Comparison of ENCODE assay signal across 8 cellular contexts in the genomic region with DNA sequence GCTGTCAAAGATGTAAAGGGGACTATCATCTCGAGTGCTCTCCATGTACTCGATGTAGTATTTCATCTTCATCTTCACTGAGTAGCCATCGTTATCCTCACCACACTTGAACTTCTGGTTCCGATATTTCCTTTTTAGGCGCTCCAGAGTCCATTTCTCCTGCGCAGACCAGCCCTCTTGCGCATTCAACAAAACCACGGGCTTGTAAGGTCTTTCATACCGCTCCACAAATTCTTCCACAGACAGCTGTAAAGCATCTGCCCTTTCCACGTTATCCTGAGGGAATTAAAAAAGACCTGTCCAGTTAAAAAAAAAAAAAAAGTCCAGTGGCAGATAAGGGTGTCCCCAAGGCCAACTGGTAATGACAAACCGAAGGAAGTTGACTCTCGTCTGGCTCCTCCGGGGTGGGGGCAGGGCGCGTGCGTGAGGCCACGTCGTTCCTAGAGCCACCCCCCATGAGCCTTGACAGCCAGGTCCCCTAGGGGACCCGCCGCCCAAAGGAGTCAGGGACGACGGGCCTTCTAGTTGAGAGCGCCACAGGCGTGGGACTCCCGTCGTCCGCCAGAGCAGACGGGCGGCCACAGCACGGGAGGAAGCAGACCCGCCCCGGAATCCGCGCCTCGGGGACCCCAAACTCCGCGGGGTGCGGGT. TPM values are rescaled to one million over a fixed set of nuclear protein-coding genes. Genes with fewer than 3 reads are reported as not detected.
A peak's percentile ranks its signal among the peaks of the same experiment; 100 is the strongest.
DNase-seq lines count a peak whose midpoint lies in the region; ATAC-seq and TF ChIP-seq lines count a peak whose summit lies in the region.

No MANE protein-coding gene starts in this region.

- no peaks in the 10 kb centered on the region for H3K9me3 Mint-ChIP-seq in CD4-positive, alpha-beta memory T cell

- TF ChIP-seq CTCF in HL-60 (IDR thresholded peaks at IDR 0.05; ENCODE audit: insufficient read depth, low read length) = no peak
- no peak for TF ChIP-seq CTCF in body of pancreas (IDR thresholded peaks at IDR 0.05)

- POLR2A ChIA-PET in CD4-positive, alpha-beta memory T cell (lab: Charles Lee; ENCODE audit: partially characterized antibody) = interaction anchor here (0.6 to 9.5 kb wide), 17 partner anchors 10 to 1233 kb away, joined by 3 to 283 read pairs (median 8); a partner anchor contains a TSS

- ATAC-seq in GM19455 (IDR thresholded peaks at IDR 0.05; ENCODE audit: unreplicated experiment) (peak; percentile 30), body of pancreas (peak; percentile 60)

- H3K4me1 Mint-ChIP-seq in CD4-positive, alpha-beta memory T cell = peaks cover 26 to 76% (median 50%) of the 10 kb centered on the region in 4 donors

- DNase-seq in CD4-positive, alpha-beta memory T cell = peak; percentile 66 to 83 (median 70)
- DNase-seq in HL-60 (ENCODE audit: low read depth in 1 of 2, low spot score in 1 of 2) (peak in 1 of 2 experiments; percentile 81), UCSD-AML1 (lab: John Stamatoyannopoulos, UW; ENCODE audit: unreplicated experiment) (peak; percentile 75), body of pancreas (peak; percentile 84 to 92 (median 90)), iPS-NIHi7 (ENCODE audit: extremely low spot score) (peak; percentile 21), cortex of kidney (lab: John Stamatoyannopoulos, UW) (no peak)
- peak; percentile 53 to 71 (median 66) for DNase-seq in stimulated activated CD4-positive, alpha-beta T cell treated with anti-CD3 and anti-CD28 coated beads, Interleukin-12 subunit alpha, Interleukin-12 subunit beta, amount 100 ng/mL, for 48 hours (ENCODE audit: low read depth in 2 of 3, low spot score in 1 of 3)

- peak overlapping the region; percentile 94 to 98 (median 97) for H3K27ac Mint-ChIP-seq in CD4-positive, alpha-beta memory T cell

- H3K27me3 ChIP-seq in CD4-positive, alpha-beta memory T cell (ENCODE audit: insufficient read depth, low read length) = no peaks in the 10 kb centered on the region
- H3K27me3 ChIP-seq in HL-60 (ENCODE audit: insufficient read depth, poor library complexity, severe bottlenecking) (no peaks in the 10 kb centered on the region), body of pancreas (no peaks in the 10 kb centered on the region)

- peak overlapping the region; percentile 52 to 76 for H3K4me3 ChIP-seq in CD4-positive, alpha-beta memory T cell (ENCODE audit: low read length in 2 of 2)
- peak overlapping the region; percentile 82 for H3K4me3 ChIP-seq in HL-60 (replicated peaks; ENCODE audit: insufficient read depth, low read length)
- peak overlapping the region; percentile 70 to 90 for H3K4me3 ChIP-seq in body of pancreas

- 1 to 2% methylated on average over 20 to 38 of the region's 38 CpGs for WGBS in body of pancreas, 2 donors

- TF ChIP-seq POLR2A in body of pancreas (IDR thresholded peaks at IDR 0.05) = no peak

- H3K4me3 Mint-ChIP-seq in CD4-positive, alpha-beta memory T cell = peak overlapping the region; percentile 93 to 99 (median 96)

- H3K9me3 ChIP-seq in CD4-positive, alpha-beta memory T cell (ENCODE audit: control insufficient read depth in 1 of 2, low read length in 2 of 2) = no peaks in the 10 kb centered on the region
- no peaks in the 10 kb centered on the region for H3K9me3 ChIP-seq in body of pancreas

- H3K27me3 Mint-ChIP-seq in CD4-positive, alpha-beta memory T cell = no peaks in the 10 kb centered on the region

- intact Hi-C loops in CD4-positive, alpha-beta memory T cell (cut with micrococcal nuclease) = loop anchor here (1.0 to 5.0 kb wide), 6 partner anchors 12 to 208 kb away; a partner anchor contains a TSS
- intact Hi-C loops in body of pancreas (cut with DNase I) = no loop called here

- H3K27ac ChIP-seq in CD4-positive, alpha-beta memory T cell (ENCODE audit: low read depth, low read length) = peak overlapping the region; percentile 97
- H3K27ac ChIP-seq in HL-60 (replicated peaks) = peak overlapping the region; percentile 100
- peak overlapping the region; percentile 96 to 100 (median 100) for H3K27ac ChIP-seq in body of pancreas

- H3K36me3 ChIP-seq in CD4-positive, alpha-beta memory T cell (ENCODE audit: insufficient read depth, low read length) = peaks cover 44% of the 10 kb centered on the region
- peaks cover 6 to 19% of the 10 kb centered on the region in 2 donors for H3K36me3 ChIP-seq in body of pancreas (replicated peaks in 1 of 2; ENCODE audit: insufficient read depth in 1 of 2, low read depth in 2 of 2)

- H3K36me3 Mint-ChIP-seq in CD4-positive, alpha-beta memory T cell = peaks cover 21 to 61% of the 10 kb centered on the region in 2 donors

- CTCF ChIA-PET in CD4-positive, alpha-beta memory T cell (lab: Charles Lee; ENCODE audit: partially characterized antibody) = interaction anchor here (0.7 to 6.3 kb wide), 5 partner anchors 11 to 1209 kb away, joined by 3 to 54 read pairs (median 4); a partner anchor contains a TSS

- peaks cover 72% of the 10 kb centered on the region for H3K4me1 ChIP-seq in CD4-positive, alpha-beta memory T cell (ENCODE audit: insufficient read depth, low read length)
- H3K4me1 ChIP-seq in body of pancreas = peaks cover 62% of the 10 kb centered on the region

RNA-seq across cellular contexts. Expression of a gene that starts 0.7 kb away (rescaled TPM):
- 10 to 100 TPM; 59.4 to 62.1 TPM for total RNA-seq in CD4-positive, alpha-beta memory T cell
- polyA plus RNA-seq in CD4-positive, alpha-beta memory T cell = 10 to 100 TPM; 22.1 to 40.7 TPM
- 10 to 100 TPM; 15.2 to 20.0 TPM for total RNA-seq in body of pancreas

RNA-seq across cellular contexts. Expression of a gene that starts 0.9 kb away (rescaled TPM):
- 10 to 100 TPM; 75.5 to 81.4 TPM for total RNA-seq in CD4-positive, alpha-beta memory T cell
- 100 to 1,000 TPM; 134 to 156 TPM for polyA plus RNA-seq in CD4-positive, alpha-beta memory T cell
- total RNA-seq in body of pancreas = 10 to 100 TPM; 25.9 to 44.2 TPM

RNA-seq across cellular contexts. Expression of a gene that starts 11.4 kb away (rescaled TPM):
- total RNA-seq in CD4-positive, alpha-beta memory T cell = 100 to 1,000 TPM; 327 to 330 TPM
- polyA plus RNA-seq in CD4-positive, alpha-beta memory T cell = 100 to 1,000 TPM in 1 of 2 donors, 10 to 100 TPM in 1; 67.6 to 111 TPM
- 100 to 1,000 TPM; 258 to 301 TPM for total RNA-seq in body of pancreas

RNA-seq across cellular contexts. Expression of a gene that starts 12.2 kb away (rescaled TPM):
- 10 to 100 TPM; 32.7 to 37.8 TPM for total RNA-seq in CD4-positive, alpha-beta memory T cell
- polyA plus RNA-seq in CD4-positive, alpha-beta memory T cell = 10 to 100 TPM; 23.1 to 34.7 TPM
- 10 to 100 TPM in 1 of 2 donors, 1 to 10 TPM in 1; 7.6 to 16.6 TPM for total RNA-seq in body of pancreas

RNA-seq across cellular contexts. Expression of a gene that starts 14.9 kb away (rescaled TPM):
- 1 to 10 TPM; 6.3 to 9.2 TPM for total RNA-seq in CD4-positive, alpha-beta memory T cell
- polyA plus RNA-seq in CD4-positive, alpha-beta memory T cell = 10 to 100 TPM in 1 of 2 donors, 1 to 10 TPM in 1; 5.3 to 15.0 TPM
- 10 to 100 TPM; 71.9 to 87.4 TPM for total RNA-seq in body of pancreas
